8 cellular contexts compared by ENCODE assay signal in genomic region chr4:71229477-71230257, GRCh38.
DNase-seq lines count a peak whose midpoint lies in the region; ATAC-seq, FAIRE-seq and TF ChIP-seq lines count a peak whose summit lies in the region.

No MANE protein-coding gene starts in this region.

- H3K27ac ChIP-seq in DND-41 (ENCODE audit: low read length) (no peak overlapping the region), HCT116 (ENCODE audit: low read depth, low read length) (no peak overlapping the region)

- no peak for ATAC-seq in DND-41 (ENCODE audit: insufficient read depth, low read depth)
- peak; percentile 85 for ATAC-seq in HCT116
- ATAC-seq in HG03095 (IDR thresholded peaks at IDR 0.05; ENCODE audit: unreplicated experiment): no peak

- no peaks in the 10 kb centered on the region for H3K27me3 ChIP-seq in DND-41 (ENCODE audit: insufficient read depth, low read length, poor library complexity)
- H3K27me3 ChIP-seq in HCT116 (ENCODE audit: insufficient read depth, low read length): peaks cover 11% of the 10 kb centered on the region; the same call in 1 of the 2 replicates

- H2AFZ ChIP-seq in DND-41 (ENCODE audit: low read depth, low read length): no peak overlapping the region
- H2AFZ ChIP-seq in HCT116 (ENCODE audit: low read depth, low read length, poor library complexity, severe bottlenecking): no peak overlapping the region

- H4K20me1 ChIP-seq in DND-41 (ENCODE audit: insufficient read depth, low read length) (no peaks in the 10 kb centered on the region), HCT116 (ENCODE audit: insufficient read depth) (no peaks in the 10 kb centered on the region)

- H3K4me1 ChIP-seq in DND-41 (ENCODE audit: insufficient read depth, low read length) (no peaks in the 10 kb centered on the region), HCT116 (ENCODE audit: control insufficient read depth in 1 of 2, insufficient read depth in 2 of 2, low read length in 2 of 2) (no peaks in the 10 kb centered on the region)

- FAIRE-seq in RCC 7860 (lab: Jason Lieb, UNC): peak; percentile 84

- POLR2A ChIA-PET in HCT116 (lab: Charles Lee): no interaction called here
- POLR2A ChIA-PET in activated CD4-positive, alpha-beta memory T cell treated with anti-CD3 and anti-CD28 coated beads for 36 hours (lab: Charles Lee): no interaction called here

- no peaks in the 10 kb centered on the region for H3K36me3 Mint-ChIP-seq in activated CD4-positive, alpha-beta memory T cell treated with anti-CD3 and anti-CD28 coated beads for 36 hours

- DNase-seq in DND-41 (peak; percentile 13), HCT116 (ENCODE audit: low read depth, low spot score) (peak; percentile 7), RCC 7860 (ENCODE audit: low spot score) (peak; percentile 65), epithelial cell of proximal tubule (ENCODE audit: low read depth) (no peak), myocyte (ENCODE audit: low read depth) (peak; percentile 74)
- no peak for DNase-seq in activated CD4-positive, alpha-beta memory T cell treated with anti-CD3 and anti-CD28 coated beads for 36 hours
- DNase-seq in activated CD4-positive, alpha-beta T cell treated with anti-CD3 and anti-CD28 coated beads, Interleukin-2, amount 50 U/mL, for 48 hours: no peak

- no peaks in the 10 kb centered on the region for H3K9me3 Mint-ChIP-seq in activated CD4-positive, alpha-beta memory T cell treated with anti-CD3 and anti-CD28 coated beads for 36 hours

- H3K9me2 ChIP-seq in HCT116 (ENCODE audit: insufficient read depth): no peaks in the 10 kb centered on the region

- TF ChIP-seq RAD21 in HCT116 (IDR thresholded peaks at IDR 0.05; ENCODE audit: low read depth): peak; percentile 53

- BruUV-seq in HCT116 (replicated peaks; lab: Mats Ljungman, UMichigan): no TSS peak

- H3K79me2 ChIP-seq in DND-41 (ENCODE audit: insufficient read depth, low read length) (no peaks in the 10 kb centered on the region), HCT116 (ENCODE audit: insufficient read depth, low read length) (no peaks in the 10 kb centered on the region)

- no peaks in the 10 kb centered on the region for H3K4me1 Mint-ChIP-seq in activated CD4-positive, alpha-beta memory T cell treated with anti-CD3 and anti-CD28 coated beads for 36 hours (ENCODE audit: low read depth)

- no peak overlapping the region for H3K4me2 ChIP-seq in DND-41 (ENCODE audit: insufficient read depth, low read length)
- no peak overlapping the region for H3K4me2 ChIP-seq in HCT116 (ENCODE audit: low read length)

- H3K36me3 ChIP-seq in DND-41 (ENCODE audit: insufficient read depth, low read length) (no peaks in the 10 kb centered on the region), HCT116 (ENCODE audit: control insufficient read depth in 1 of 2, insufficient read depth in 2 of 2, low read length in 2 of 2) (no peaks in the 10 kb centered on the region)

- intact Hi-C loops in HCT116 (cut with micrococcal nuclease): loop anchor here (5.0 kb wide), 1 partner anchor 483 kb away; no protein-coding TSS in a partner anchor
- intact Hi-C loops in activated CD4-positive, alpha-beta memory T cell treated with anti-CD3 and anti-CD28 coated beads for 36 hours (cut with micrococcal nuclease): no loop called here

- peak; percentile 64 for TF ChIP-seq CTCF in DND-41 (IDR thresholded peaks at IDR 0.05; ENCODE audit: borderline replicate concordance, extremely low read depth, low read length, poor library complexity, severe bottlenecking)
- TF ChIP-seq CTCF in HCT116 (IDR thresholded peaks at IDR 0.05 in 2 of 3, conservative IDR thresholded peaks at IDR 0.05 in 1 of 3; ENCODE audit: borderline replicate concordance in 1 of 3, insufficient read depth in 1 of 3, low read depth in 2 of 3, low read length in 2 of 3): peak; percentile 26 to 74 (median 69); a peak in 5 of 6 replicates
- peak; percentile 79 for TF ChIP-seq CTCF in epithelial cell of proximal tubule (conservative IDR thresholded peaks at IDR 0.05; ENCODE audit: low read depth, low read length)

- CTCF ChIA-PET in HCT116 (lab: Charles Lee): interaction anchor here (0.7 kb wide), 1 partner anchor 11 kb away, joined by 3 read pairs; no protein-coding TSS in a partner anchor
- CTCF ChIA-PET in activated CD4-positive, alpha-beta memory T cell treated with anti-CD3 and anti-CD28 coated beads for 36 hours (lab: Charles Lee): interaction anchor here (0.6 to 1.9 kb wide), 5 partner anchors 12 to 623 kb away, joined by 3 to 6 read pairs (median 3); no protein-coding TSS in a partner anchor

- no peaks in the 10 kb centered on the region for H3K27me3 Mint-ChIP-seq in activated CD4-positive, alpha-beta memory T cell treated with anti-CD3 and anti-CD28 coated beads for 36 hours

- H3K9ac ChIP-seq in DND-41 (ENCODE audit: low read depth, low read length) (no peak overlapping the region), HCT116 (ENCODE audit: low read length) (no peak overlapping the region)

- H3K27ac Mint-ChIP-seq in activated CD4-positive, alpha-beta memory T cell treated with anti-CD3 and anti-CD28 coated beads for 36 hours: no peak overlapping the region

- H3K4me3 Mint-ChIP-seq in activated CD4-positive, alpha-beta memory T cell treated with anti-CD3 and anti-CD28 coated beads for 36 hours: no peak overlapping the region

- no peak overlapping the region for H3K4me3 ChIP-seq in DND-41 (ENCODE audit: low read depth in 1 of 2, low read length in 2 of 2)
- no peak overlapping the region for H3K4me3 ChIP-seq in HCT116 (replicated peaks in 1 of 2; ENCODE audit: low read depth in 1 of 2, low read length in 2 of 2)
- H3K4me3 ChIP-seq in epithelial cell of proximal tubule (ENCODE audit: low read depth, low read length): peak overlapping the region; percentile 28

- RAD21 ChIA-PET in HCT116 (lab: Charles Lee; ENCODE audit: low non-redundant PET in 1 of 2, low total read pairs in 2 of 2, uncharacterized antibody in 2 of 2, unreplicated experiment in 2 of 2): interaction anchor here in 1 of 2 experiments (0.6 kb wide), 1 partner anchor 10 kb away, joined by 3 read pairs; no protein-coding TSS in a partner anchor

- H3K9me3 ChIP-seq in DND-41 (ENCODE audit: insufficient read depth, low read length, severe bottlenecking) (no peaks in the 10 kb centered on the region), HCT116 (ENCODE audit: control insufficient read depth in 1 of 2, insufficient read depth in 1 of 2, low read depth in 1 of 2, low read length in 2 of 2) (no peaks in the 10 kb centered on the region)

- no peak for TF ChIP-seq POLR2A in HCT116 (IDR thresholded peaks at IDR 0.05; ENCODE audit: borderline replicate concordance, extremely low read depth, insufficient read depth, insufficient read length)

TF ChIP-seq in HCT116, 20 proteins besides CTCF, POLR2A, EP300 and RAD21:
- TF ChIP-seq CEBPB (IDR thresholded peaks at IDR 0.05; ENCODE audit: low read depth): no peak
- no peak for TF ChIP-seq YY1 (IDR thresholded peaks at IDR 0.05; ENCODE audit: extremely low read depth, insufficient replicate concordance, low read depth, low read length)
- TF ChIP-seq SP1 (IDR thresholded peaks at IDR 0.05; ENCODE audit: low read depth): no peak
- TF ChIP-seq EGR1 (IDR thresholded peaks at IDR 0.05; ENCODE audit: low read depth): no peak
- no peak for TF ChIP-seq SRF (IDR thresholded peaks at IDR 0.05; ENCODE audit: low read depth)
- TF ChIP-seq FOSL1 (IDR thresholded peaks at IDR 0.05; ENCODE audit: low read depth): no peak

Comparison
In these comparisons a context has a peak if more than half of its experiments do, and no peak if none do; other contexts are left out.
1. DNase-seq: peak in DND-41 (single experiment), HCT116 (single experiment), RCC 7860 (single experiment) and myocyte (single experiment); none in epithelial cell of proximal tubule (single experiment), activated CD4-positive, alpha-beta memory T cell treated with anti-CD3 and anti-CD28 coated beads for 36 hours (single experiment) and activated CD4-positive, alpha-beta T cell treated with anti-CD3 and anti-CD28 coated beads, Interleukin-2, amount 50 U/mL, for 48 hours (0 of 2).
2. Peak in every context shown above with its lines, with median percentiles within 50 percentile points of each other: CTCF ChIP-seq.